In genomic region chr15:64089553-64090280, GRCh38 we compare ENCODE assay signal across 14 cellular contexts. TPM values are rescaled to one million over a fixed set of nuclear protein-coding genes. Genes with fewer than 3 reads are reported as not detected.
A peak's percentile ranks its signal among the peaks of the same experiment; 100 is the strongest.
DNase-seq lines count a peak whose midpoint lies in the region; ATAC-seq and TF ChIP-seq lines count a peak whose summit lies in the region.
"Had no signal": no experiment of that assay in that cellular context is flagged by ENCODE, and none has a peak within 500 bp of the region (broad histone marks: within the 10 kb centered on the region; RNA-seq: fewer than 3 reads in every experiment).

No MANE protein-coding gene starts in this region.

- H3K4me3 ChIP-seq in GM06990 (replicated peaks; ENCODE audit: low read depth, low read length) = peak overlapping the region; percentile 25
- no peak overlapping the region for H3K4me3 ChIP-seq in naive thymus-derived CD4-positive, alpha-beta T cell (ENCODE audit: low read length)

- TF ChIP-seq CTCF in GM06990 (IDR thresholded peaks at IDR 0.05; ENCODE audit: insufficient read depth, low read length, poor library complexity, severe bottlenecking) (no peak), VCaP (conservative IDR thresholded peaks at IDR 0.05) (no peak)

- POLR2A ChIA-PET in naive thymus-derived CD4-positive, alpha-beta T cell (lab: Charles Lee) = interaction anchor here (0.6 kb wide), 1 partner anchor 337 kb away, joined by 4 read pairs; no protein-coding TSS in a partner anchor

- peak overlapping the region; percentile 94; the same call in 1 of the 2 replicates for H3K27ac ChIP-seq in VCaP
- H3K27ac ChIP-seq in naive thymus-derived CD4-positive, alpha-beta T cell (ENCODE audit: low read depth, low read length) = no peak overlapping the region

- H3K27me3 Mint-ChIP-seq in naive thymus-derived CD4-positive, alpha-beta T cell = no peaks in the 10 kb centered on the region
- no peaks in the 10 kb centered on the region for H3K27me3 Mint-ChIP-seq in activated naive CD4-positive, alpha-beta T cell treated with anti-CD3 and anti-CD28 coated beads for 36 hours (ENCODE audit: low read depth)
- H3K27me3 Mint-ChIP-seq: CD8-positive, alpha-beta memory T cell had no signal

- H3K4me3 Mint-ChIP-seq in naive thymus-derived CD4-positive, alpha-beta T cell = no peak overlapping the region
- no peak overlapping the region for H3K4me3 Mint-ChIP-seq in activated naive CD4-positive, alpha-beta T cell treated with anti-CD3 and anti-CD28 coated beads for 36 hours

- H3K4me1 ChIP-seq in naive thymus-derived CD4-positive, alpha-beta T cell (ENCODE audit: control insufficient read depth in 2 of 2, insufficient read depth in 2 of 2, low read length in 2 of 2) = peaks cover 18 to 19% of the 10 kb centered on the region in 2 donors

- CTCF ChIA-PET in naive thymus-derived CD4-positive, alpha-beta T cell (lab: Charles Lee) = interaction anchor here (0.6 kb wide), 3 partner anchors 360 to 656 kb away, joined by 3 to 6 read pairs (median 5); no protein-coding TSS in a partner anchor
- CTCF ChIA-PET in activated naive CD4-positive, alpha-beta T cell treated with anti-CD3 and anti-CD28 coated beads for 36 hours (lab: Charles Lee) = interaction anchor here (0.6 kb wide), 1 partner anchor 480 kb away, joined by 3 read pairs; no protein-coding TSS in a partner anchor

- peaks cover 8 to 16% (median 14%) of the 10 kb centered on the region in 5 donors for H3K36me3 Mint-ChIP-seq in naive thymus-derived CD4-positive, alpha-beta T cell
- H3K36me3 Mint-ChIP-seq in activated naive CD4-positive, alpha-beta T cell treated with anti-CD3 and anti-CD28 coated beads for 36 hours (ENCODE audit: low read depth) = peaks cover 28% of the 10 kb centered on the region

- peak; percentile 44 for DNase-seq in GM06990 (ENCODE audit: extremely low read depth, insufficient read length)
- no peak for DNase-seq in naive thymus-derived CD4-positive, alpha-beta T cell
- DNase-seq in stimulated activated CD8-positive, alpha-beta memory T cell treated with anti-CD3 and anti-CD28 coated beads, Interleukin-4, amount 100 ng/mL, for 48 hours = no peak
- no peak for DNase-seq in activated naive CD4-positive, alpha-beta T cell treated with anti-CD3 and anti-CD28 coated beads for 36 hours
- no peak for DNase-seq in activated CD4-positive, alpha-beta T cell treated with anti-CD3 and anti-CD28 coated beads, Interleukin-2, amount 50 U/mL, for 1 hour
- DNase-seq: activated effector memory CD4-positive, alpha-beta T cell treated with Interleukin-2 at 50 U/mL for 16 hours; caudate nucleus; CD8-positive, alpha-beta memory T cell; NCI-H2107; occipital lobe; stimulated activated CD4-positive, alpha-beta T cell treated with anti-CD3 and anti-CD28 coated beads, Interleukin-2, amount 100 ng/mL, for 48 hours had no signal

- H3K27ac Mint-ChIP-seq in naive thymus-derived CD4-positive, alpha-beta T cell = peak overlapping the region in 1 of 9 donors; percentile 72
- no peak overlapping the region for H3K27ac Mint-ChIP-seq in activated naive CD4-positive, alpha-beta T cell treated with anti-CD3 and anti-CD28 coated beads for 36 hours

- intact Hi-C loops in naive thymus-derived CD4-positive, alpha-beta T cell (cut with micrococcal nuclease) = loop anchor here (5.0 to 10.0 kb wide), 6 partner anchors 735 to 1198 kb away; partner anchors contain the start of genes LACTB (in 2 of the 2), PARP16 (in 1 of the 2), PDCD7 (in 1 of the 2) and PIF1 (in 1 of the 2)
- intact Hi-C loops in activated naive CD4-positive, alpha-beta T cell treated with anti-CD3 and anti-CD28 coated beads for 36 hours (cut with micrococcal nuclease) = loop anchor here (5.0 to 10.0 kb wide), 2 partner anchors 265 to 803 kb away; partner anchors contain the start of gene CSNK1G1

- H3K36me3 ChIP-seq in GM06990 (ENCODE audit: control insufficient read depth, insufficient read depth, low read length) = peaks cover 2% of the 10 kb centered on the region
- H3K36me3 ChIP-seq in naive thymus-derived CD4-positive, alpha-beta T cell (ENCODE audit: control insufficient read depth in 2 of 3, insufficient read depth in 3 of 3, low read length in 3 of 3) = peaks cover 0 to 17% (median 7%) of the 10 kb centered on the region in 3 experiments

- peaks cover 0 to 3% (median 0%) of the 10 kb centered on the region in 11 donors for H3K9me3 Mint-ChIP-seq in naive thymus-derived CD4-positive, alpha-beta T cell
- H3K9me3 Mint-ChIP-seq in activated naive CD4-positive, alpha-beta T cell treated with anti-CD3 and anti-CD28 coated beads for 36 hours = no peaks in the 10 kb centered on the region
- H3K9me3 Mint-ChIP-seq: CD8-positive, alpha-beta memory T cell had no signal

- peak; percentile 32 for ATAC-seq in HG03175 (IDR thresholded peaks at IDR 0.05; ENCODE audit: unreplicated experiment)
- ATAC-seq in naive thymus-derived CD4-positive, alpha-beta T cell = peak; percentile 20
- ATAC-seq in GM19452 (IDR thresholded peaks at IDR 0.05; ENCODE audit: unreplicated experiment) = no peak

- H3K27me3 ChIP-seq in GM06990 (replicated peaks; ENCODE audit: control insufficient read depth, insufficient read depth, low read length) = no peaks in the 10 kb centered on the region
- no peaks in the 10 kb centered on the region for H3K27me3 ChIP-seq in naive thymus-derived CD4-positive, alpha-beta T cell (ENCODE audit: control insufficient read depth in 2 of 2, insufficient read depth in 2 of 2, low read length in 2 of 2)

- H3K4me1 Mint-ChIP-seq in naive thymus-derived CD4-positive, alpha-beta T cell = peaks cover 28 to 47% (median 45%) of the 10 kb centered on the region in 7 donors
- peaks cover 32% of the 10 kb centered on the region for H3K4me1 Mint-ChIP-seq in activated naive CD4-positive, alpha-beta T cell treated with anti-CD3 and anti-CD28 coated beads for 36 hours (ENCODE audit: low read depth)

- H3K9me3 ChIP-seq in naive thymus-derived CD4-positive, alpha-beta T cell (ENCODE audit: control insufficient read depth in 2 of 3, low read length in 3 of 3) = no peaks in the 10 kb centered on the region

RNA-seq across cellular contexts. Expression of gene CIAO2A, which starts 3.9 kb away (rescaled TPM):
- total RNA-seq in naive thymus-derived CD4-positive, alpha-beta T cell = 10 to 100 TPM; 19.2 to 66.8 (median 28.0) TPM
- polyA plus RNA-seq in naive thymus-derived CD4-positive, alpha-beta T cell = 10 to 100 TPM; 52.8 to 92.1 TPM
- 100 to 1,000 TPM; 105 TPM for total RNA-seq in activated naive CD4-positive, alpha-beta T cell treated with anti-CD3 and anti-CD28 coated beads for 36 hours

RNA-seq across cellular contexts. Expression of gene SNX1, which starts 6.1 kb away (rescaled TPM):
- 100 to 1,000 TPM; 117 to 161 (median 153) TPM for total RNA-seq in naive thymus-derived CD4-positive, alpha-beta T cell
- 10 to 100 TPM; 61.3 to 84.4 TPM for polyA plus RNA-seq in naive thymus-derived CD4-positive, alpha-beta T cell
- total RNA-seq in activated naive CD4-positive, alpha-beta T cell treated with anti-CD3 and anti-CD28 coated beads for 36 hours = 10 to 100 TPM; 80.7 to 84.2 TPM

RNA-seq across cellular contexts. Expression of gene DAPK2, which starts 43.4 kb away (rescaled TPM):
- total RNA-seq in naive thymus-derived CD4-positive, alpha-beta T cell = 1 to 10 TPM in 3 of 5 experiments, under 1 TPM in 1, not detected in 1; 0.46 to 9.3 (median 4.2) TPM
- polyA plus RNA-seq in naive thymus-derived CD4-positive, alpha-beta T cell = not detected
- total RNA-seq in activated naive CD4-positive, alpha-beta T cell treated with anti-CD3 and anti-CD28 coated beads for 36 hours = under 1 TPM in 1 of 2 experiments, not detected in 1; 0.44 TPM
